In the genomic region with DNA sequence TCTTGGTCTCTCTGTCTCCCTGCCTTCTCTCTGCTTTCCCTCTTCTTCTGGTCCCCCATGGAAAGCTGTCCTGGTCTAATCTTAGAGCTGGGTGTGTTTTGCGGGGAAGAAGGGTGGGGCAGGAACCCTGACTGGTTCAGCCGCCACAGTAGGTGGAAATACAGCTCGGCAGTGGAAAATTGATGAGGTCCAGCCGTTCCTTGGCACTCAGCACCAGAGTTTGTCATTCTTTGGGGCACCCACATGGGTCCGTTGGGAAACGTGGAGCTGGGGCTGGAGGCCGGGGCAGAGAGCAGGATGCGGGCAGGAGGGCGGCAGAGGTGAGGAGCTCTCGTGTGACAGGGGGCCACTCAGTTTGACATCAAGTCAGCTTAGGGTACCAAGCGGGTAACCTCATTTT, we compare ENCODE assay signal across 1 cellular context.
TF ChIP-seq lines count a peak whose summit lies in the region.

No MANE protein-coding gene starts in this region.

TF ChIP-seq in H1, 55 proteins besides CTCF, POLR2A, EP300 and RAD21 (continued from another document):
- TF ChIP-seq RFX5 (IDR thresholded peaks at IDR 0.05; ENCODE audit: borderline replicate concordance, low read depth, low read length) (no peak), GTF2F1 (IDR thresholded peaks at IDR 0.05; ENCODE audit: borderline replicate concordance, low read depth, low read length) (no peak)
